Comparison of ENCODE assay signal across 7 cellular contexts in the genomic region with DNA sequence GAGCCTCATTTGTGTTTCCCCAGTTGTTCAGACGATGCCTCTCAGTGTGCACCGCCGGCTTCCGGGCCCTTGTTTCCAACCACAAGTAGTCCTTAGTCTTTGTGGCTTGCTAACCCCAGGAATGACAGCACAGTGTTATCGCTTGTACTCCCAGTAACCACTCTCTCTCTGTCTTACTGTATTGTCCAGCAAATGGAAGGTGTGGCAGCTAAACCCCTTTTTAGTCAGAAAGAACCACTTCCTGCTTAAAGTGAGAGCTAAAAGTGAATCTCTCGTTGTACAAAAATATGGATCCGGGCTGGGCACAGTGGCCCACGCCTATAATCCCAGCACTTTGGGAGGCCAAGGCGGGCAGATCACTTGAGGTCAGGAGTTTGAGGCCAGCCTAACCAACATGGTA.
DNase-seq lines count a peak whose midpoint lies in the region; ATAC-seq and TF ChIP-seq lines count a peak whose summit lies in the region.

No MANE protein-coding gene starts in this region.

- ATAC-seq in GM21390 (IDR thresholded peaks at IDR 0.05; ENCODE audit: unreplicated experiment) (peak; percentile 76), body of pancreas (no peak)

- H3K27me3 ChIP-seq in tibial nerve (no peaks in the 10 kb centered on the region), body of pancreas (no peaks in the 10 kb centered on the region), ascending aorta (no peaks in the 10 kb centered on the region)

- peaks cover 0 to 22% (median 5%) of the 10 kb centered on the region in 4 donors for H3K4me1 ChIP-seq in tibial nerve
- peaks cover 31% of the 10 kb centered on the region for H3K4me1 ChIP-seq in body of pancreas
- H3K4me1 ChIP-seq in ascending aorta: no peaks in the 10 kb centered on the region

- TF ChIP-seq CTCF in tibial nerve (IDR thresholded peaks at IDR 0.05): no peak
- no peak for TF ChIP-seq CTCF in body of pancreas (IDR thresholded peaks at IDR 0.05)
- no peak for TF ChIP-seq CTCF in ascending aorta (IDR thresholded peaks at IDR 0.05)

- H3K36me3 ChIP-seq in tibial nerve (no peaks in the 10 kb centered on the region), body of pancreas (replicated peaks in 1 of 2; ENCODE audit: insufficient read depth in 1 of 2, low read depth in 2 of 2) (no peaks in the 10 kb centered on the region), ascending aorta (no peaks in the 10 kb centered on the region)

- intact Hi-C loops in body of pancreas (cut with DNase I): no loop called here
- intact Hi-C loops in ascending aorta (cut with DNase I): no loop called here

- 79 to 88% methylated on average over 9 of the region's 9 CpGs for WGBS in tibial nerve, 2 donors
- WGBS in body of pancreas, 2 donors: 84 to 87% methylated on average over 9 of the region's 9 CpGs

- H3K27ac ChIP-seq in tibial nerve (no peak overlapping the region), body of pancreas (no peak overlapping the region), ascending aorta (no peak overlapping the region)

- TF ChIP-seq POLR2A in tibial nerve (IDR thresholded peaks at IDR 0.05): no peak
- TF ChIP-seq POLR2A in body of pancreas (IDR thresholded peaks at IDR 0.05): no peak

- DNase-seq in Jurkat, Clone E6-1 (ENCODE audit: low read depth, low spot score): peak; percentile 92
- peak; percentile 51 for DNase-seq in activated T-cell treated with anti-CD3 and anti-CD28 coated beads for 24 hours (ENCODE audit: low read depth)
- peak; percentile 56 to 71 (median 71) for DNase-seq in stimulated activated CD4-positive, alpha-beta T cell treated with anti-CD3 and anti-CD28 coated beads, Interleukin-12 subunit alpha, Interleukin-12 subunit beta, amount 100 ng/mL, for 48 hours (ENCODE audit: low read depth in 2 of 3, low spot score in 1 of 3)
- no peak for DNase-seq in tibial nerve (ENCODE audit: low spot score in 2 of 2)
- no peak for DNase-seq in body of pancreas
- DNase-seq in ascending aorta (ENCODE audit: low spot score in 2 of 2): no peak

- peak overlapping the region; percentile 9; the same call in 1 of the 2 replicates for H3K4me3 ChIP-seq in Jurkat, Clone E6-1 (ENCODE audit: low read length)
- H3K4me3 ChIP-seq in tibial nerve (no peak overlapping the region), body of pancreas (no peak overlapping the region), ascending aorta (no peak overlapping the region)

- TF ChIP-seq EP300 in tibial nerve (IDR thresholded peaks at IDR 0.05): no peak

- no peaks in the 10 kb centered on the region for H3K9me3 ChIP-seq in tibial nerve
- H3K9me3 ChIP-seq in body of pancreas: no peaks in the 10 kb centered on the region
- H3K9me3 ChIP-seq in ascending aorta: no peaks in the 10 kb centered on the region

Comparison
In these comparisons a context has a peak if more than half of its experiments do, and no peak if none do; other contexts are left out.
1. DNase-seq: peak in Jurkat, Clone E6-1 (single experiment), activated T-cell treated with anti-CD3 and anti-CD28 coated beads for 24 hours (single experiment) and stimulated activated CD4-positive, alpha-beta T cell treated with anti-CD3 and anti-CD28 coated beads, Interleukin-12 subunit alpha, Interleukin-12 subunit beta, amount 100 ng/mL, for 48 hours (3 of 3); none in tibial nerve (0 of 2), body of pancreas (0 of 4) and ascending aorta (0 of 2).